15 cellular contexts compared by ENCODE assay signal in genomic region chr14:81363746-81364400, GRCh38. TPM values are rescaled to one million over a fixed set of nuclear protein-coding genes. Genes with fewer than 3 reads are reported as not detected.
DNase-seq lines count a peak whose midpoint lies in the region; ATAC-seq and TF ChIP-seq lines count a peak whose summit lies in the region.
"Had no signal": no experiment of that assay in that cellular context is flagged by ENCODE, and none has a peak within 500 bp of the region (broad histone marks: within the 10 kb centered on the region; RNA-seq: fewer than 3 reads in every experiment).

No MANE protein-coding gene starts in this region.

- H3K9me3 ChIP-seq in GM23248 (ENCODE audit: low read depth) = no peaks in the 10 kb centered on the region
- no peaks in the 10 kb centered on the region for H3K9me3 ChIP-seq in mammary epithelial cell (replicated peaks; ENCODE audit: insufficient read depth, low read length)
- H3K9me3 ChIP-seq in vagina = no peaks in the 10 kb centered on the region
- H3K9me3 ChIP-seq: adrenal gland, pancreas, SJSA1 had no signal

- no peaks in the 10 kb centered on the region for H3K27me3 Mint-ChIP-seq in nephron (ENCODE audit: low read depth)

- H3K36me3 ChIP-seq in GM23248 (ENCODE audit: low read depth) (no peaks in the 10 kb centered on the region), mammary epithelial cell (ENCODE audit: insufficient read depth, low read length) (no peaks in the 10 kb centered on the region), vagina (no peaks in the 10 kb centered on the region), mesendoderm (ENCODE audit: control insufficient read depth, insufficient read depth, low read length) (no peaks in the 10 kb centered on the region)
- H3K36me3 ChIP-seq: adrenal gland, pancreas, SJSA1 had no signal

- intact Hi-C loops in mammary epithelial cell (cut with micrococcal nuclease) = loop anchor here (2.0 kb wide), 1 partner anchor 35 kb away; no protein-coding TSS in a partner anchor
- intact Hi-C loops in vagina (cut with DNase I) = no loop called here

- H2AFZ ChIP-seq in GM23248 = no peak overlapping the region
- H2AFZ ChIP-seq in mammary epithelial cell (ENCODE audit: low read depth, low read length) = peak overlapping the region; percentile 73

- ATAC-seq in HG03045 (IDR thresholded peaks at IDR 0.05; ENCODE audit: unreplicated experiment) = no peak
- ATAC-seq: pancreas; stimulated activated effector memory CD8-positive, alpha-beta T cell treated with anti-CD3 and anti-CD28 coated beads, Interleukin-12 subunit alpha, Interleukin-12 subunit beta, amount 100 ng/mL, for 72 hours had no signal

- no peak for TF ChIP-seq POLR2A in vagina (IDR thresholded peaks at IDR 0.05)

- H3K23ac ChIP-seq in mesendoderm (ENCODE audit: low read length) = no peak overlapping the region

- H2BK15ac ChIP-seq in mesendoderm (replicated peaks; ENCODE audit: low read depth) = no peak overlapping the region

- H3K4me2 ChIP-seq in GM23248 (ENCODE audit: unreplicated experiment) (no peak overlapping the region), mammary epithelial cell (ENCODE audit: insufficient read depth, low read depth, low read length) (peak overlapping the region; percentile 89), mesendoderm (ENCODE audit: low read length) (no peak overlapping the region)

- H3K4me3 ChIP-seq in GM23248 (no peak overlapping the region), mammary epithelial cell (replicated peaks in 1 of 3; ENCODE audit: insufficient read depth in 1 of 3, low read depth in 2 of 3, low read length in 3 of 3) (peak overlapping the region in 2 of 3 experiments; percentile 22 to 38), vagina (no peak overlapping the region), mesendoderm (ENCODE audit: low read length) (no peak overlapping the region)
- H3K4me3 ChIP-seq: adrenal gland, pancreas, SJSA1 had no signal

- H3K4me1 Mint-ChIP-seq in nephron = peaks cover 23% of the 10 kb centered on the region
- H3K4me1 Mint-ChIP-seq: CD4-positive, alpha-beta memory T cell; stimulated activated effector memory CD8-positive, alpha-beta T cell treated with anti-CD3 and anti-CD28 coated beads, Interleukin-12 subunit alpha, Interleukin-12 subunit beta, amount 100 ng/mL, for 72 hours had no signal

- H3K27ac Mint-ChIP-seq in nephron = peak overlapping the region; percentile 40 to 43 (median 42)
- H3K27ac Mint-ChIP-seq: CD4-positive, alpha-beta memory T cell; stimulated activated effector memory CD8-positive, alpha-beta T cell treated with anti-CD3 and anti-CD28 coated beads, Interleukin-12 subunit alpha, Interleukin-12 subunit beta, amount 100 ng/mL, for 72 hours had no signal

- no peak overlapping the region for H3K56ac ChIP-seq in mesendoderm (ENCODE audit: low read length)

- H3F3A ChIP-seq in GM23248 (ENCODE audit: insufficient read depth) = no peaks in the 10 kb centered on the region

- no peak overlapping the region for H3K4me3 Mint-ChIP-seq in nephron
- H3K4me3 Mint-ChIP-seq: CD4-positive, alpha-beta memory T cell; stimulated activated effector memory CD8-positive, alpha-beta T cell treated with anti-CD3 and anti-CD28 coated beads, Interleukin-12 subunit alpha, Interleukin-12 subunit beta, amount 100 ng/mL, for 72 hours had no signal

- H3K9ac ChIP-seq in GM23248 (no peak overlapping the region), mammary epithelial cell (ENCODE audit: insufficient read depth, low read length) (peak overlapping the region; percentile 77), mesendoderm (ENCODE audit: low read length) (no peak overlapping the region)

- in situ Hi-C loops in GM23248 (cut with MboI) (no loop called here), mammary epithelial cell (cut with MboI; ENCODE audit: low sequenced_read_pairs in 2 of 2) (no loop called here)

- no peak overlapping the region for H2AK5ac ChIP-seq in mesendoderm (ENCODE audit: low read length)

- H3K27me3 ChIP-seq in GM23248 (replicated peaks; ENCODE audit: insufficient read depth) (peaks cover 5% of the 10 kb centered on the region; the same call in 1 of the 2 replicates), mammary epithelial cell (ENCODE audit: insufficient read depth, low read length) (no peaks in the 10 kb centered on the region), vagina (no peaks in the 10 kb centered on the region), mesendoderm (ENCODE audit: insufficient read depth, low read length, poor library complexity) (no peaks in the 10 kb centered on the region)
- H3K27me3 ChIP-seq: adrenal gland, pancreas, SJSA1 had no signal

- BruUV-seq in mammary epithelial cell (replicated peaks; lab: Mats Ljungman, UMichigan) = no TSS peak

- H3K4ac ChIP-seq in mesendoderm (ENCODE audit: low read depth, low read length) = no peak overlapping the region

- H3K9me2 ChIP-seq in GM23248 (ENCODE audit: insufficient read depth) = no peaks in the 10 kb centered on the region

- TF ChIP-seq CTCF in mammary epithelial cell (conservative IDR thresholded peaks at IDR 0.05 in 1 of 2, IDR thresholded peaks at IDR 0.05 in 1 of 2; ENCODE audit: extremely low read depth in 1 of 2, insufficient read depth in 1 of 2, low read depth in 1 of 2, low read length in 2 of 2) (no peak), nephron (IDR thresholded peaks at IDR 0.05; ENCODE audit: unreplicated experiment in 3 of 3) (no peak), vagina (IDR thresholded peaks at IDR 0.05) (no peak)

- H4K5ac ChIP-seq in mesendoderm (ENCODE audit: low read length) = no peak overlapping the region

- no peak overlapping the region for H3K18ac ChIP-seq in mesendoderm (ENCODE audit: low read length)

- H3K4me1 ChIP-seq in GM23248 (ENCODE audit: insufficient read depth) (no peaks in the 10 kb centered on the region), mammary epithelial cell (ENCODE audit: insufficient read depth, low read length) (peaks cover 28% of the 10 kb centered on the region), vagina (peaks cover 12% of the 10 kb centered on the region), mesendoderm (ENCODE audit: control insufficient read depth, low read depth, low read length) (peaks cover 4% of the 10 kb centered on the region)
- H3K4me1 ChIP-seq: adrenal gland, pancreas, SJSA1 had no signal

- H3K79me1 ChIP-seq in mesendoderm (ENCODE audit: low read length) = no peaks in the 10 kb centered on the region

- CTCF ChIA-PET in mammary epithelial cell (lab: Charles Lee; ENCODE audit: low non-redundant PET) = no interaction called here

- DNase-seq in GM23248 = peak; percentile 2
- DNase-seq in NCI-H524 (lab: John Stamatoyannopoulos, UW) = peak; percentile 85 to 88
- DNase-seq in mammary epithelial cell = peak; percentile 47
- no peak for DNase-seq in GM19240 (ENCODE audit: insufficient read length, low spot score)
- no peak for DNase-seq in vagina (ENCODE audit: extremely low spot score in 2 of 2)
- no peak for DNase-seq in mesendoderm
- DNase-seq: adrenal gland; CD4-positive, alpha-beta memory T cell; EL; pancreas; trophoblast cell had no signal

- no peaks in the 10 kb centered on the region for H4K20me1 ChIP-seq in GM23248 (ENCODE audit: insufficient read depth)
- no peaks in the 10 kb centered on the region for H4K20me1 ChIP-seq in mammary epithelial cell (ENCODE audit: insufficient read depth, low read length)

- H2BK5ac ChIP-seq in mesendoderm (ENCODE audit: low read length) = no peak overlapping the region

- H3K27ac ChIP-seq in GM23248 (no peak overlapping the region), mammary epithelial cell (ENCODE audit: insufficient read depth, low read depth, low read length) (peak overlapping the region; percentile 61), vagina (no peak overlapping the region), mesendoderm (ENCODE audit: low read depth, low read length) (no peak overlapping the region)
- H3K27ac ChIP-seq: adrenal gland, pancreas, SJSA1 had no signal

- H2BK120ac ChIP-seq in mesendoderm (ENCODE audit: low read depth, low read length) = no peak overlapping the region

- dilution Hi-C loops in mammary epithelial cell (cut with HindIII; ENCODE audit: low sequenced_read_pairs) = no loop called here

- no peaks in the 10 kb centered on the region for H3K79me2 ChIP-seq in GM23248 (ENCODE audit: insufficient read depth)
- peaks cover 24% of the 10 kb centered on the region for H3K79me2 ChIP-seq in mammary epithelial cell (ENCODE audit: insufficient read depth, low read length)
- no peaks in the 10 kb centered on the region for H3K79me2 ChIP-seq in mesendoderm (ENCODE audit: control insufficient read depth, insufficient read depth, low read length)

- 18 to 19% methylated on average over 4 of the region's 4 CpGs for WGBS in GM23248 (ENCODE audit: low coverage in 1 of 2, low lambda C conversion rate in 2 of 2, missing lambda C conversion rate in 2 of 2), 2 experiments
- 2% methylated on average over 4 of the region's 4 CpGs for WGBS in mammary epithelial cell (ENCODE audit: low coverage, missing lambda C conversion rate)
- no CpG with 5 or more reads among the region's 4 CpGs for WGBS in mesendoderm (ENCODE audit: extremely low coverage, insufficient coverage, low lambda C conversion rate)

- peaks cover 6% of the 10 kb centered on the region for H3K36me3 Mint-ChIP-seq in nephron (ENCODE audit: low read depth)
- H3K36me3 Mint-ChIP-seq: CD4-positive, alpha-beta memory T cell; stimulated activated effector memory CD8-positive, alpha-beta T cell treated with anti-CD3 and anti-CD28 coated beads, Interleukin-12 subunit alpha, Interleukin-12 subunit beta, amount 100 ng/mL, for 72 hours had no signal

- no peaks in the 10 kb centered on the region for H3K9me3 Mint-ChIP-seq in nephron
- H3K9me3 Mint-ChIP-seq: stimulated activated effector memory CD8-positive, alpha-beta T cell treated with anti-CD3 and anti-CD28 coated beads, Interleukin-12 subunit alpha, Interleukin-12 subunit beta, amount 100 ng/mL, for 72 hours had no signal

- H4K8ac ChIP-seq in mesendoderm (ENCODE audit: low read depth, low read length) = no peak overlapping the region

RNA-seq across cellular contexts. Expression of gene STON2, which starts 36.3 kb away (rescaled TPM):
- not detected in 2 replicates for total RNA-seq in GM23248 (2014; rRNA removed; shearing (Covaris generic))
- polyA plus RNA-seq in GM23248 (2016; fragmentation: Nextera tagmentation; extraction: Ambion mirVana) (0.14 TPM in 1 of 2 replicates, not detected in the other), mammary epithelial cell (54.2 TPM)
- total RNA-seq in mammary epithelial cell (100 to 1,000 TPM; 125 to 327 TPM), vagina (39.8 TPM)
- 171 TPM for polyA minus RNA-seq in mammary epithelial cell
- 11.3 TPM for polyA plus RNA-seq in mesendoderm (2013, experiment 1 of 2)
- polyA plus RNA-seq in mesendoderm (2013, experiment 2 of 2) = 11.0 TPM
- total RNA-seq: CD4-positive, alpha-beta memory T cell had no signal
- polyA plus RNA-seq: CD4-positive, alpha-beta memory T cell had no signal

Comparison
In these comparisons a context has a peak if more than half of its experiments do, and no peak if none do; other contexts are left out.
1. DNase-seq: peak in GM23248 (single experiment), NCI-H524 (2 of 2) and mammary epithelial cell (single experiment); none in GM19240 (single experiment), vagina (0 of 2) and mesendoderm (single experiment).
2. H3K4me3 ChIP-seq: peak in mammary epithelial cell (2 of 3); none in GM23248 (single experiment), vagina (0 of 2) and mesendoderm (single experiment).
3. RNA of gene STON2, which starts 36.3 kb away (total RNA-seq): 125 to 327 TPM in mammary epithelial cell and 39.8 TPM in vagina (single experiment); not detected in GM23248; every median in the first group is over 10 times any median in the second.